21 cellular contexts compared by ENCODE assay signal in genomic region chr4:110653602-110654253, GRCh38. TPM values are rescaled to one million over a fixed set of nuclear protein-coding genes. Genes with fewer than 3 reads are reported as not detected.
"Had no signal": no experiment of that assay in that cellular context is flagged by ENCODE, and none has a peak within 500 bp of the region (broad histone marks: within the 10 kb centered on the region; RNA-seq: fewer than 3 reads in every experiment).

No MANE protein-coding gene starts in this region.

- H3K79me2 ChIP-seq: parathyroid adenoma had no signal

- H3K36me3 Mint-ChIP-seq: activated CD4-positive, alpha-beta memory T cell treated with anti-CD3 and anti-CD28 coated beads for 36 hours; activated naive CD8-positive, alpha-beta T cell treated with anti-CD3 and anti-CD28 coated beads for 36 hours; memory B cell; T-cell had no signal

- H3K4me1 Mint-ChIP-seq: activated CD4-positive, alpha-beta T cell treated with anti-CD3 and anti-CD28 coated beads for 36 hours; activated naive CD8-positive, alpha-beta T cell treated with anti-CD3 and anti-CD28 coated beads for 36 hours; memory B cell; nephron; T-cell; WTC11 had no signal

- H3K4me1 ChIP-seq: body of pancreas, foreskin keratinocyte, parathyroid adenoma, spleen had no signal

- H3K27ac ChIP-seq: body of pancreas, dorsolateral prefrontal cortex, epithelial cell of prostate, foreskin keratinocyte, parathyroid adenoma, spleen had no signal

- H3K9me3 Mint-ChIP-seq: activated CD4-positive, alpha-beta memory T cell treated with anti-CD3 and anti-CD28 coated beads for 36 hours; activated naive CD8-positive, alpha-beta T cell treated with anti-CD3 and anti-CD28 coated beads for 36 hours; activated T-helper 1 cell treated with anti-CD3 and anti-CD28 coated beads, Interleukin-12 subunit alpha, Interleukin-12 subunit beta, Interleukin-2, Interleukin-4 antibody, amounts not matched to agents 30 ng/mL and 10 ng/mL and 1 ng/mL, durations not matched to agents 14 hours and 24 hours and 36 hours; memory B cell had no signal

- DNase-seq: activated CD4-positive, alpha-beta memory T cell treated with anti-CD3 and anti-CD28 coated beads for 36 hours; activated CD4-positive, alpha-beta T cell treated with anti-CD3 and anti-CD28 coated beads for 36 hours; activated gamma-delta T cell treated with Interleukin-2 at 50 U/mL for 16 hours; activated naive CD8-positive, alpha-beta T cell treated with anti-CD3 and anti-CD28 coated beads for 36 hours; activated T-cell treated with anti-CD3 and anti-CD28 coated beads for 4 hours; amygdala; body of pancreas; dorsolateral prefrontal cortex; foreskin keratinocyte; hippocampal formation; spleen; stimulated activated naive CD4-positive, alpha-beta T cell; T-cell had no signal

- H3K9ac ChIP-seq: parathyroid adenoma had no signal

- H3K27ac Mint-ChIP-seq: activated CD4-positive, alpha-beta memory T cell treated with anti-CD3 and anti-CD28 coated beads for 36 hours; activated CD4-positive, alpha-beta T cell treated with anti-CD3 and anti-CD28 coated beads for 36 hours; activated naive CD8-positive, alpha-beta T cell treated with anti-CD3 and anti-CD28 coated beads for 36 hours; activated T-helper 1 cell treated with anti-CD3 and anti-CD28 coated beads, Interleukin-12 subunit alpha, Interleukin-12 subunit beta, Interleukin-2, Interleukin-4 antibody, amounts not matched to agents 30 ng/mL and 10 ng/mL and 1 ng/mL, durations not matched to agents 14 hours and 24 hours and 36 hours; memory B cell; nephron; T-cell; WTC11 had no signal

- H3K27me3 ChIP-seq: body of pancreas, foreskin keratinocyte had no signal

- H3K4me3 ChIP-seq: body of pancreas, dorsolateral prefrontal cortex, spleen had no signal

- H2AFZ ChIP-seq: parathyroid adenoma had no signal

- ATAC-seq: activated CD4-positive, alpha-beta T cell treated with anti-CD3 and anti-CD28 coated beads for 36 hours; body of pancreas; foreskin keratinocyte; left lobe of liver; sciatic nerve; T-cell; WTC11 had no signal

- H3K27me3 Mint-ChIP-seq: activated naive CD8-positive, alpha-beta T cell treated with anti-CD3 and anti-CD28 coated beads for 36 hours had no signal

- H3K9me3 ChIP-seq: body of pancreas, spleen had no signal

- H3K4me3 Mint-ChIP-seq: activated CD4-positive, alpha-beta memory T cell treated with anti-CD3 and anti-CD28 coated beads for 36 hours; activated CD4-positive, alpha-beta T cell treated with anti-CD3 and anti-CD28 coated beads for 36 hours; activated naive CD8-positive, alpha-beta T cell treated with anti-CD3 and anti-CD28 coated beads for 36 hours; activated T-helper 1 cell treated with anti-CD3 and anti-CD28 coated beads, Interleukin-12 subunit alpha, Interleukin-12 subunit beta, Interleukin-2, Interleukin-4 antibody, amounts not matched to agents 30 ng/mL and 10 ng/mL and 1 ng/mL, durations not matched to agents 14 hours and 24 hours and 36 hours; memory B cell; nephron; T-cell; WTC11 had no signal

- H3K36me3 ChIP-seq: spleen had no signal

RNA-seq across cellular contexts. Expression of gene PITX2, which starts 30.9 kb away (rescaled TPM):
- total RNA-seq: activated CD4-positive, alpha-beta memory T cell treated with anti-CD3 and anti-CD28 coated beads for 36 hours; activated naive CD8-positive, alpha-beta T cell treated with anti-CD3 and anti-CD28 coated beads for 36 hours; activated T-helper 1 cell treated with anti-CD3 and anti-CD28 coated beads, Interleukin-12 subunit alpha, Interleukin-12 subunit beta, Interleukin-2, Interleukin-4 antibody, amounts not matched to agents 30 ng/mL and 10 ng/mL and 1 ng/mL, durations not matched to agents 14 hours and 24 hours and 36 hours; body of pancreas; dorsolateral prefrontal cortex; left lobe of liver; sciatic nerve; spleen; T-cell had no signal
